In the genomic region with DNA sequence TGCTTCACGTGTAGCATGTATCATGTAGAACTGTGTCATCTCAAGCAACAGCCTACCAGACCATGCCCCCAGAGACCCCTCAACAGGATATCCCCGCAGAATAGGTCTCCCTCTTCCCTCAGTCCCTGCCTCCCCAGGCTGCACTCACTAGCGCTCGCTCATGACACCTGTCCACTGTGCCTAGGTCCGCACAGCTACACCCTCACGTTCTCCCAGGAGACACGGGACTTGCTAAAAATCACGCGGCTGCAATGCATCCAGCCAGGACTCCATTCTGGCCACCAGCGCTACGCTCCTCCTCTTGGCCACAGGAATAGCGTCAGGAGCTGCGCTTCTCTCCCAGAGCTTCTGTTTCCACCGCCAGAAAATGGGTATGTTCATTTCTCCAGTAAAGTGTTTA, we compare ENCODE assay signal across 15 cellular contexts. TPM values are rescaled to one million over a fixed set of nuclear protein-coding genes. Genes with fewer than 3 reads are reported as not detected.
DNase-seq lines count a peak whose midpoint lies in the region; ATAC-seq and TF ChIP-seq lines count a peak whose summit lies in the region.
"Had no signal": no experiment of that assay in that cellular context is flagged by ENCODE, and none has a peak within 500 bp of the region (broad histone marks: within the 10 kb centered on the region; RNA-seq: fewer than 3 reads in every experiment).

No MANE protein-coding gene starts in this region.

- H2AFZ ChIP-seq in SK-N-SH (ENCODE audit: low read depth), result no peak overlapping the region

- peak overlapping the region; percentile 84 to 91 for H3K4me3 ChIP-seq in SK-N-SH (ENCODE audit: low read depth in 2 of 2, low read length in 1 of 2)
- peak overlapping the region; percentile 70 for H3K4me3 ChIP-seq in astrocyte of the spinal cord (ENCODE audit: low read depth, low read length)
- no peak overlapping the region for H3K4me3 ChIP-seq in lung
- peak overlapping the region in 1 of 2 donors; percentile 79 for H3K4me3 ChIP-seq in stomach smooth muscle (ENCODE audit: low read length in 2 of 2)

- WGBS in SK-N-SH (ENCODE audit: low lambda C conversion rate), result 90% methylated on average over 14 of the region's 14 CpGs
- WGBS in lung, 2 donors, result 95 to 96% methylated on average over 14 of the region's 14 CpGs

- H3K9me3 ChIP-seq in SK-N-SH, result no peaks in the 10 kb centered on the region
- H3K9me3 ChIP-seq in lung (ENCODE audit: control insufficient read depth in 2 of 2, insufficient read depth in 1 of 2, low read length in 1 of 2), result no peaks in the 10 kb centered on the region
- H3K9me3 ChIP-seq in stomach smooth muscle (ENCODE audit: control insufficient read depth in 2 of 2, low read length in 2 of 2), result no peaks in the 10 kb centered on the region
- H3K9me3 ChIP-seq: thyroid gland had no signal

- CTCF ChIA-PET in SK-N-SH (lab: Yijun Ruan, JAX), result interaction anchor here (0.9 to 3.3 kb wide), 20 partner anchors 10 to 191 kb away, joined by 3 to 35 read pairs (median 4); no protein-coding TSS in a partner anchor

- H4K20me1 ChIP-seq in SK-N-SH (ENCODE audit: insufficient read depth), result no peaks in the 10 kb centered on the region

- no peak for TF ChIP-seq EP300 in SK-N-SH (IDR thresholded peaks at IDR 0.05; ENCODE audit: borderline replicate concordance in 1 of 2, low read depth in 1 of 2, low read length in 1 of 2)

- peak overlapping the region; percentile 80 for H3K4me2 ChIP-seq in SK-N-SH

- H3K27ac ChIP-seq in SK-N-SH (ENCODE audit: low read depth in 2 of 2, low read length in 1 of 2) (peak overlapping the region; percentile 95 to 98), lung (ENCODE audit: low read depth in 1 of 2, low read length in 1 of 2) (peak overlapping the region in 1 of 2 donors; percentile 55), stomach smooth muscle (ENCODE audit: low read length) (peak overlapping the region; percentile 84)
- H3K27ac ChIP-seq: 22Rv1 had no signal

- H3K36me3 ChIP-seq in SK-N-SH (replicated peaks in 1 of 2; ENCODE audit: control insufficient read depth in 1 of 2, insufficient read depth in 2 of 2, low read length in 1 of 2) (peaks cover 6 to 7% of the 10 kb centered on the region in 2 experiments), lung (ENCODE audit: control insufficient read depth in 2 of 2, insufficient read depth in 2 of 2, low read length in 2 of 2) (no peaks in the 10 kb centered on the region), stomach smooth muscle (ENCODE audit: control insufficient read depth in 2 of 2, insufficient read depth in 2 of 2, low read length in 2 of 2) (no peaks in the 10 kb centered on the region)
- H3K36me3 ChIP-seq: thyroid gland had no signal

- no peak overlapping the region for H3K4me3 Mint-ChIP-seq in activated naive CD8-positive, alpha-beta T cell treated with anti-CD3 and anti-CD28 coated beads for 36 hours

- H3K27ac Mint-ChIP-seq in activated naive CD8-positive, alpha-beta T cell treated with anti-CD3 and anti-CD28 coated beads for 36 hours, result no peak overlapping the region

- H3K27me3 Mint-ChIP-seq in activated naive CD8-positive, alpha-beta T cell treated with anti-CD3 and anti-CD28 coated beads for 36 hours, result peaks cover 46% of the 10 kb centered on the region

- DNase-seq in SK-N-SH (no peak), astrocyte of the spinal cord (ENCODE audit: low read depth, low spot score) (no peak), lung (ENCODE audit: low spot score) (peak; percentile 22)
- no peak for DNase-seq in activated naive CD8-positive, alpha-beta T cell treated with anti-CD3 and anti-CD28 coated beads for 36 hours
- DNase-seq: activated CD4-positive, alpha-beta T cell treated with anti-CD3 and anti-CD28 coated beads for 1 hour; activated naive CD4-positive, alpha-beta T cell treated with Interleukin-2 at 50 U/mL for 16 hours; DND-41; effector CD8-positive, alpha-beta T cell; stimulated activated CD4-positive, alpha-beta T cell treated with anti-CD3 and anti-CD28 coated beads, Interleukin-4, amount 100 ng/mL, for 24 hours; thyroid gland had no signal

- H3K36me3 Mint-ChIP-seq in activated naive CD8-positive, alpha-beta T cell treated with anti-CD3 and anti-CD28 coated beads for 36 hours, result no peaks in the 10 kb centered on the region

- H3K79me2 ChIP-seq in SK-N-SH (ENCODE audit: insufficient read depth), result peaks cover 71% of the 10 kb centered on the region

- ATAC-seq in SK-N-SH treated with all-trans-retinoic acid at 6 μM for 48 hours (no peak), lung (ENCODE audit: insufficient read depth, low FRiP score) (no peak), HG02938 (IDR thresholded peaks at IDR 0.05; ENCODE audit: unreplicated experiment) (no peak), HG03159 (IDR thresholded peaks at IDR 0.05; ENCODE audit: unreplicated experiment) (no peak)

- H3K9me2 ChIP-seq in SK-N-SH, result no peaks in the 10 kb centered on the region

- peaks cover 36% of the 10 kb centered on the region for H3F3A ChIP-seq in SK-N-SH (replicated peaks; ENCODE audit: insufficient read depth)

- H3K9me3 Mint-ChIP-seq in activated naive CD8-positive, alpha-beta T cell treated with anti-CD3 and anti-CD28 coated beads for 36 hours, result no peaks in the 10 kb centered on the region

- no peaks in the 10 kb centered on the region for H3K27me3 ChIP-seq in SK-N-SH (ENCODE audit: insufficient read depth)
- H3K27me3 ChIP-seq in lung (ENCODE audit: control insufficient read depth, insufficient read depth), result no peaks in the 10 kb centered on the region
- H3K27me3 ChIP-seq in stomach smooth muscle (ENCODE audit: control insufficient read depth in 1 of 2, insufficient read depth in 2 of 2, low read length in 2 of 2), result no peaks in the 10 kb centered on the region
- H3K27me3 ChIP-seq: thyroid gland had no signal

- in situ Hi-C loops in astrocyte of the spinal cord (cut with HindIII; ENCODE audit: low sequenced_read_pairs), result no loop called here

- H3K9ac ChIP-seq in SK-N-SH (peak overlapping the region; percentile 98), stomach smooth muscle (ENCODE audit: low read length in 2 of 2) (peak overlapping the region; percentile 21 to 86)

- POLR2A ChIA-PET in SK-N-SH (lab: Yijun Ruan, JAX), result interaction anchor here (0.7 to 2.4 kb wide), 4 partner anchors 10 to 98 kb away, joined by 3 to 12 read pairs (median 4); no protein-coding TSS in a partner anchor

- peaks cover 6% of the 10 kb centered on the region for H3K4me1 Mint-ChIP-seq in activated naive CD8-positive, alpha-beta T cell treated with anti-CD3 and anti-CD28 coated beads for 36 hours

- H3K4me1 ChIP-seq in SK-N-SH (ENCODE audit: control insufficient read depth in 1 of 2, insufficient read depth in 2 of 2, low read depth in 1 of 2, low read length in 1 of 2) (peaks cover 36 to 66% of the 10 kb centered on the region in 2 experiments), lung (ENCODE audit: control insufficient read depth in 2 of 2, insufficient read depth in 2 of 2, low read length in 2 of 2) (peaks cover 0 to 22% of the 10 kb centered on the region in 2 donors), stomach smooth muscle (ENCODE audit: control insufficient read depth, insufficient read depth, low read length) (peaks cover 56% of the 10 kb centered on the region)

- TF ChIP-seq CTCF in SK-N-SH (IDR thresholded peaks at IDR 0.05) (no peak), astrocyte of the spinal cord (IDR thresholded peaks at IDR 0.05; ENCODE audit: low read depth, low read length) (no peak), lung (IDR thresholded peaks at IDR 0.05; ENCODE audit: control extremely low read depth, extremely low read depth) (no peak)

- TF ChIP-seq RAD21 in SK-N-SH (IDR thresholded peaks at IDR 0.05; ENCODE audit: low read length), result no peak

TF ChIP-seq in SK-N-SH, 30 proteins besides CTCF, POLR2A, EP300 and RAD21:
- TF ChIP-seq EZH2phosphoT487 (IDR thresholded peaks at IDR 0.05; ENCODE audit: borderline replicate concordance, low read depth) (no peak), RCOR1 (IDR thresholded peaks at IDR 0.05; ENCODE audit: low read length) (no peak)
TF ChIP-seq in SK-N-SH: peak in this region for 0.

TF ChIP-seq in SK-N-SH treated with all-trans-retinoic acid at 6 μM for 48 hours, 23 proteins besides CTCF, POLR2A, EP300 and RAD21 (continues in another document):
- no peak for TF ChIP-seq ISL1 (CRISPR knock-in tag; IDR thresholded peaks at IDR 0.05)
- TF ChIP-seq ZFP30 (CRISPR knock-in tag; IDR thresholded peaks at IDR 0.05), result no peak
- TF ChIP-seq ESRRG (CRISPR knock-in tag; IDR thresholded peaks at IDR 0.05), result no peak
- TF ChIP-seq BACH2 (CRISPR knock-in tag; IDR thresholded peaks at IDR 0.05; ENCODE audit: borderline replicate concordance), result no peak
- no peak for TF ChIP-seq ZC3H10 (CRISPR knock-in tag; IDR thresholded peaks at IDR 0.05)
- TF ChIP-seq, protein P1, sequence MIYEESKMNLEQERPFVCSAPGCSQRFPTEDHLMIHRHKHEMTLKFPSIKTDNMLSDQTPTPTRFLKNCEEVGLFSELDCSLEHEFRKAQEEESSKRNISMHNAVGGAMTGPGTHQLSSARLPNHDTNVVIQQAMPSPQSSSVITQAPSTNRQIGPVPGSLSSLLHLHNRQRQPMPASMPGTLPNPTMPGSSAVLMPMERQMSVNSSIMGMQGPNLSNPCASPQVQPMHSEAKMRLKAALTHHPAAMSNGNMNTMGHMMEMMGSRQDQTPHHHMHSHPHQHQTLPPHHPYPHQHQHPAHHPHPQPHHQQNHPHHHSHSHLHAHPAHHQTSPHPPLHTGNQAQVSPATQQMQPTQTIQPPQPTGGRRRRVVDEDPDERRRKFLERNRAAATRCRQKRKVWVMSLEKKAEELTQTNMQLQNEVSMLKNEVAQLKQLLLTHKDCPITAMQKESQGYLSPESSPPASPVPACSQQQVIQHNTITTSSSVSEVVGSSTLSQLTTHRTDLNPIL (CRISPR knock-in tag; IDR thresholded peaks at IDR 0.05; ENCODE audit: low read depth), result no peak
- no peak for TF ChIP-seq ZFP3 (CRISPR knock-in tag; IDR thresholded peaks at IDR 0.05)
- no peak for TF ChIP-seq TCF4 (CRISPR knock-in tag; IDR thresholded peaks at IDR 0.05; ENCODE audit: borderline replicate concordance)

RNA-seq across cellular contexts. Expression of a gene that starts 2.5 kb away (rescaled TPM):
- polyA plus RNA-seq in SK-N-SH (2012; rRNA removed) (76.8 and 146 TPM in 2 replicates), lung (10 to 100 TPM; 10.6 to 51.7 TPM)
- 105 and 143 TPM in 2 replicates for polyA plus RNA-seq in SK-N-SH (2012; cell fraction: cytosol; rRNA removed)
- 193 and 256 TPM in 2 replicates for polyA plus RNA-seq in SK-N-SH (2012; cell fraction: nucleus; rRNA removed)
- total RNA-seq in lung, result 100 to 1,000 TPM in 1 of 2 donors, 10 to 100 TPM in 1; 38.6 to 198 TPM
- 1 to 10 TPM; 1.8 to 2.1 TPM for total RNA-seq in activated naive CD8-positive, alpha-beta T cell treated with anti-CD3 and anti-CD28 coated beads for 36 hours

Comparison
In these comparisons a context has a peak if more than half of its experiments do, and no peak if none do; other contexts are left out.
1. RNA of a gene that starts 2.5 kb away (total RNA-seq): 38.6 to 198 TPM in lung; 1.8 to 2.1 TPM in activated naive CD8-positive, alpha-beta T cell treated with anti-CD3 and anti-CD28 coated beads for 36 hours; every median in the first group is over 10 times any median in the second.